19 cellular contexts compared by ENCODE assay signal in genomic region chr6:14417377-14417776, GRCh38.
DNase-seq lines count a peak whose midpoint lies in the region; ATAC-seq and TF ChIP-seq lines count a peak whose summit lies in the region.
"Had no signal": no experiment of that assay in that cellular context is flagged by ENCODE, and none has a peak within 500 bp of the region (broad histone marks: within the 10 kb centered on the region; RNA-seq: fewer than 3 reads in every experiment).

No MANE protein-coding gene starts in this region.

- H3K4me3 ChIP-seq in transverse colon = no peak overlapping the region
- H3K4me3 ChIP-seq: BLaER1 had no signal

- no peak for TF ChIP-seq EP300 in transverse colon (IDR thresholded peaks at IDR 0.05; ENCODE audit: low read depth)

- H3K36me3 ChIP-seq in transverse colon = no peaks in the 10 kb centered on the region
- H3K36me3 ChIP-seq: BLaER1 had no signal

- H3K27ac ChIP-seq in RWPE1 = 0 out of 2 replicates have a peak overlapping the region, but pooled peaks have one; percentile 49
- H3K27ac ChIP-seq in transverse colon = no peak overlapping the region
- H3K27ac ChIP-seq: 22Rv1, BLaER1 had no signal

- POLR2A ChIA-PET in activated CD4-positive, alpha-beta T cell treated with anti-CD3 and anti-CD28 coated beads for 36 hours (lab: Charles Lee) = no interaction called here
- POLR2A ChIA-PET in RWPE1 (lab: Yijun Ruan, JAX; ENCODE audit: low non-redundant PET) = no interaction called here
- POLR2A ChIA-PET in naive thymus-derived CD8-positive, alpha-beta T cell (lab: Charles Lee) = no interaction called here

- no peak overlapping the region for H3K27ac Mint-ChIP-seq in activated CD4-positive, alpha-beta T cell treated with anti-CD3 and anti-CD28 coated beads for 36 hours
- no peak overlapping the region for H3K27ac Mint-ChIP-seq in T-helper 17 cell
- H3K27ac Mint-ChIP-seq in naive thymus-derived CD8-positive, alpha-beta T cell = no peak overlapping the region
- H3K27ac Mint-ChIP-seq: CD8-positive, alpha-beta memory T cell had no signal

- peak; percentile 21 for DNase-seq in activated CD4-positive, alpha-beta T cell treated with anti-CD3 and anti-CD28 coated beads for 36 hours
- no peak for DNase-seq in activated CD4-positive, alpha-beta T cell treated with anti-CD3 and anti-CD28 coated beads for 1 hour
- peak; percentile 20 for DNase-seq in RWPE1 (ENCODE audit: low spot score)
- DNase-seq in transverse colon = peak; percentile 14
- no peak for DNase-seq in cerebellar cortex (ENCODE audit: low spot score)
- DNase-seq in T-helper 17 cell = no peak
- no peak for DNase-seq in naive thymus-derived CD8-positive, alpha-beta T cell
- DNase-seq: CD8-positive, alpha-beta memory T cell; H7; NCI-H1694; NCI-H345; NCI-H526 treated with DMSO at 0.1 percent for 48 hours; NK-92 treated with Interleukin-12 subunit alpha and Interleukin-12 subunit beta, amount 100 ng/mL, for 24 hours; PC-3; SK-N-SH had no signal

- peaks cover 3% of the 10 kb centered on the region for H3K36me3 Mint-ChIP-seq in activated CD4-positive, alpha-beta T cell treated with anti-CD3 and anti-CD28 coated beads for 36 hours (ENCODE audit: low read depth)
- H3K36me3 Mint-ChIP-seq in T-helper 17 cell (ENCODE audit: low read depth) = peaks cover 2% of the 10 kb centered on the region
- no peaks in the 10 kb centered on the region for H3K36me3 Mint-ChIP-seq in naive thymus-derived CD8-positive, alpha-beta T cell

- TF ChIP-seq POLR2A in transverse colon (IDR thresholded peaks at IDR 0.05) = no peak

- ATAC-seq in activated CD4-positive, alpha-beta T cell treated with anti-CD3 and anti-CD28 coated beads for 36 hours = peak; percentile 49
- ATAC-seq in esophagus mucosa = peak; percentile 95
- ATAC-seq in T-helper 17 cell = no peak
- ATAC-seq in naive thymus-derived CD8-positive, alpha-beta T cell = no peak
- ATAC-seq: PC-3, Right ventricle myocardium inferior had no signal

- TF ChIP-seq CTCF in RWPE1 (conservative IDR thresholded peaks at IDR 0.05; ENCODE audit: low read depth) (no peak), transverse colon (IDR thresholded peaks at IDR 0.05) (no peak)

- intact Hi-C loops in activated CD4-positive, alpha-beta T cell treated with anti-CD3 and anti-CD28 coated beads for 36 hours (cut with DNase I, micrococcal nuclease) = no loop called here
- intact Hi-C loops in transverse colon (cut with DNase I; ENCODE audit: low total_unique reads) = no loop called here

- no peaks in the 10 kb centered on the region for H3K4me1 ChIP-seq in transverse colon

- in situ Hi-C loops in transverse colon (cut with MboI; ENCODE audit: low pct_ligation_motif_present in 1 of 4, low pct_unique_long_range_greater_than_20kb in 1 of 4, low sequenced_read_pairs in 3 of 4) = no loop called here

- H3K9me3 ChIP-seq in transverse colon (no peaks in the 10 kb centered on the region), T-helper 17 cell (ENCODE audit: control insufficient read depth, low read length, poor library complexity, severe bottlenecking) (no peaks in the 10 kb centered on the region)
- H3K9me3 ChIP-seq: BLaER1, SK-N-SH had no signal

- no peaks in the 10 kb centered on the region for H3K27me3 ChIP-seq in transverse colon
- H3K27me3 ChIP-seq: BLaER1 had no signal

- no peaks in the 10 kb centered on the region for H3K27me3 Mint-ChIP-seq in activated CD4-positive, alpha-beta T cell treated with anti-CD3 and anti-CD28 coated beads for 36 hours
- H3K27me3 Mint-ChIP-seq in T-helper 17 cell = no peaks in the 10 kb centered on the region
- H3K27me3 Mint-ChIP-seq in naive thymus-derived CD8-positive, alpha-beta T cell = no peaks in the 10 kb centered on the region

- H3K4me3 Mint-ChIP-seq in activated CD4-positive, alpha-beta T cell treated with anti-CD3 and anti-CD28 coated beads for 36 hours = no peak overlapping the region
- H3K4me3 Mint-ChIP-seq in T-helper 17 cell = no peak overlapping the region
- no peak overlapping the region for H3K4me3 Mint-ChIP-seq in naive thymus-derived CD8-positive, alpha-beta T cell
- H3K4me3 Mint-ChIP-seq: CD8-positive, alpha-beta memory T cell had no signal

- H3K4me1 Mint-ChIP-seq in activated CD4-positive, alpha-beta T cell treated with anti-CD3 and anti-CD28 coated beads for 36 hours = peaks cover 21% of the 10 kb centered on the region
- H3K4me1 Mint-ChIP-seq in T-helper 17 cell = no peaks in the 10 kb centered on the region
- no peaks in the 10 kb centered on the region for H3K4me1 Mint-ChIP-seq in naive thymus-derived CD8-positive, alpha-beta T cell
- H3K4me1 Mint-ChIP-seq: CD8-positive, alpha-beta memory T cell had no signal

- CTCF ChIA-PET in activated CD4-positive, alpha-beta T cell treated with anti-CD3 and anti-CD28 coated beads for 36 hours (lab: Charles Lee) = interaction anchor here (0.6 kb wide), 1 partner anchor 140 kb away, joined by 3 read pairs; no protein-coding TSS in a partner anchor
- CTCF ChIA-PET in RWPE1 (lab: Yijun Ruan, JAX) = interaction anchor here (0.6 kb wide), 1 partner anchor 272 kb away, joined by 3 read pairs; no protein-coding TSS in a partner anchor

- WGBS in transverse colon (ENCODE audit: low coverage in 1 of 2), 2 donors = 82% methylated on average over 2 of the region's 2 CpGs; no CpG with 5 or more reads in 1 of the 2 donors

- peaks cover 5% of the 10 kb centered on the region for H3K9me3 Mint-ChIP-seq in activated CD4-positive, alpha-beta T cell treated with anti-CD3 and anti-CD28 coated beads for 36 hours (ENCODE audit: low read depth)
- peaks cover 0 to 4% (median 0%) of the 10 kb centered on the region in 9 donors for H3K9me3 Mint-ChIP-seq in naive thymus-derived CD8-positive, alpha-beta T cell
- H3K9me3 Mint-ChIP-seq: CD8-positive, alpha-beta memory T cell had no signal

Comparison
In these comparisons a context has a peak if more than half of its experiments do, and no peak if none do; other contexts are left out.
1. DNase-seq: peak in activated CD4-positive, alpha-beta T cell treated with anti-CD3 and anti-CD28 coated beads for 36 hours (single experiment), RWPE1 (single experiment) and transverse colon (single experiment); none in activated CD4-positive, alpha-beta T cell treated with anti-CD3 and anti-CD28 coated beads for 1 hour (single experiment), cerebellar cortex (single experiment), T-helper 17 cell (0 of 3) and naive thymus-derived CD8-positive, alpha-beta T cell (0 of 10).
2. ATAC-seq: peak in activated CD4-positive, alpha-beta T cell treated with anti-CD3 and anti-CD28 coated beads for 36 hours (single experiment) and esophagus mucosa (single experiment); none in T-helper 17 cell (single experiment) and naive thymus-derived CD8-positive, alpha-beta T cell (0 of 2).